2 cellular contexts compared by ENCODE assay signal in genomic region chr14:50602035-50602434, GRCh38.
TF ChIP-seq lines count a peak whose summit lies in the region.

No MANE protein-coding gene starts in this region.

TF ChIP-seq in IMR-90, 13 proteins besides CTCF, POLR2A, EP300 and RAD21:
- TF ChIP-seq ELK1 (IDR thresholded peaks at IDR 0.05; ENCODE audit: borderline replicate concordance, low read depth, low read length) (no peak), SMC3 (IDR thresholded peaks at IDR 0.05; ENCODE audit: low read depth, low read length) (no peak), CHD1 (IDR thresholded peaks at IDR 0.05; ENCODE audit: low read depth, low read length) (no peak), MXI1 (IDR thresholded peaks at IDR 0.05; ENCODE audit: borderline replicate concordance, low read depth, low read length) (no peak), MAFK (IDR thresholded peaks at IDR 0.05; ENCODE audit: low read depth, low read length) (no peak), RCOR1 (IDR thresholded peaks at IDR 0.05; ENCODE audit: insufficient replicate concordance, low read length) (no peak), BHLHE40 (IDR thresholded peaks at IDR 0.05; ENCODE audit: low read depth, low read length) (no peak), RFX5 (IDR thresholded peaks at IDR 0.05; ENCODE audit: low read depth, low read length) (no peak), USF2 (IDR thresholded peaks at IDR 0.05; ENCODE audit: low read depth, low read length) (no peak), FOS (IDR thresholded peaks at IDR 0.05; ENCODE audit: low read depth, low read length) (no peak)

TF ChIP-seq in SK-N-SH, 30 proteins besides CTCF, POLR2A, EP300 and RAD21:
- no peak for TF ChIP-seq TEAD4 (IDR thresholded peaks at IDR 0.05; ENCODE audit: borderline replicate concordance, insufficient read depth)
- no peak for TF ChIP-seq RCOR1 (IDR thresholded peaks at IDR 0.05; ENCODE audit: low read length)
- no peak for TF ChIP-seq SIN3A (IDR thresholded peaks at IDR 0.05; ENCODE audit: borderline replicate concordance, low read depth, low read length)
- no peak for TF ChIP-seq JUND (IDR thresholded peaks at IDR 0.05)
- no peak for TF ChIP-seq MAX (IDR thresholded peaks at IDR 0.05; ENCODE audit: low read depth)
- no peak for TF ChIP-seq MEF2A (IDR thresholded peaks at IDR 0.05; ENCODE audit: borderline replicate concordance, low read depth)
- no peak for TF ChIP-seq MXI1 (IDR thresholded peaks at IDR 0.05; ENCODE audit: low read depth, low read length)
- no peak for TF ChIP-seq NRF1 (IDR thresholded peaks at IDR 0.05; ENCODE audit: low read depth, low read length)
- TF ChIP-seq PBX3 (IDR thresholded peaks at IDR 0.05) = no peak
- no peak for TF ChIP-seq FOXM1 (IDR thresholded peaks at IDR 0.05; ENCODE audit: low read depth)
- no peak for TF ChIP-seq YY1 (IDR thresholded peaks at IDR 0.05; ENCODE audit: low read depth)
